Comparison of ENCODE assay signal across 6 cellular contexts in the genomic region with DNA sequence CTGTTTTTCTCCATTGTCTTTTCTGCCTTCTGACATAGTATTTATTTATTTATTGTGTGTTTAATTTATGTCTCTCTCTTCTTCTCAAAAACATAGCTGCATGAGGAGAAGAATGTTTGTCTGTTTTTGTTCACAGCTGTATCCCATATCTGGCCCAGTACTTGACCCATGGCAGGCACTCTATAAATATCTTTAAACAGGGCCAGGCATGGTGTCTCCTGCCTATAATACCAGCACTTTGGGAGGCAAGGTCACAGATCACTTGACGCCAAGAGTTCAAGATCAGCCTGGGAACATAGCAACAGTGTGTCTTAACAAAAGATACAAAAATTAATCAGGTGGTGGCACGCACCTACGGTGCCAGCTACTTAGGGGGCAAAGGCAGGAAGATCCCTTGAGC.
"Had no signal": no experiment of that assay in that cellular context is flagged by ENCODE, and none has a peak within 500 bp of the region (broad histone marks: within the 10 kb centered on the region; RNA-seq: fewer than 3 reads in every experiment).

No MANE protein-coding gene starts in this region.

- H3K4me3 ChIP-seq: GM23338 had no signal

- H3K4me1 Mint-ChIP-seq: IgD-negative memory B cell had no signal

- H3K36me3 Mint-ChIP-seq: IgD-negative memory B cell had no signal

- H3K27ac Mint-ChIP-seq: GM23338, IgD-negative memory B cell had no signal

- ATAC-seq: GM23338, HepG2 had no signal

- H3K27ac ChIP-seq: HL-60 had no signal

- H3K9me3 Mint-ChIP-seq: GM23338 had no signal

- H3K4me3 Mint-ChIP-seq: GM23338, H9, IgD-negative memory B cell had no signal

- DNase-seq: H9, HCEC 1CT had no signal
